8 cellular contexts compared by ENCODE assay signal in the genomic region with DNA sequence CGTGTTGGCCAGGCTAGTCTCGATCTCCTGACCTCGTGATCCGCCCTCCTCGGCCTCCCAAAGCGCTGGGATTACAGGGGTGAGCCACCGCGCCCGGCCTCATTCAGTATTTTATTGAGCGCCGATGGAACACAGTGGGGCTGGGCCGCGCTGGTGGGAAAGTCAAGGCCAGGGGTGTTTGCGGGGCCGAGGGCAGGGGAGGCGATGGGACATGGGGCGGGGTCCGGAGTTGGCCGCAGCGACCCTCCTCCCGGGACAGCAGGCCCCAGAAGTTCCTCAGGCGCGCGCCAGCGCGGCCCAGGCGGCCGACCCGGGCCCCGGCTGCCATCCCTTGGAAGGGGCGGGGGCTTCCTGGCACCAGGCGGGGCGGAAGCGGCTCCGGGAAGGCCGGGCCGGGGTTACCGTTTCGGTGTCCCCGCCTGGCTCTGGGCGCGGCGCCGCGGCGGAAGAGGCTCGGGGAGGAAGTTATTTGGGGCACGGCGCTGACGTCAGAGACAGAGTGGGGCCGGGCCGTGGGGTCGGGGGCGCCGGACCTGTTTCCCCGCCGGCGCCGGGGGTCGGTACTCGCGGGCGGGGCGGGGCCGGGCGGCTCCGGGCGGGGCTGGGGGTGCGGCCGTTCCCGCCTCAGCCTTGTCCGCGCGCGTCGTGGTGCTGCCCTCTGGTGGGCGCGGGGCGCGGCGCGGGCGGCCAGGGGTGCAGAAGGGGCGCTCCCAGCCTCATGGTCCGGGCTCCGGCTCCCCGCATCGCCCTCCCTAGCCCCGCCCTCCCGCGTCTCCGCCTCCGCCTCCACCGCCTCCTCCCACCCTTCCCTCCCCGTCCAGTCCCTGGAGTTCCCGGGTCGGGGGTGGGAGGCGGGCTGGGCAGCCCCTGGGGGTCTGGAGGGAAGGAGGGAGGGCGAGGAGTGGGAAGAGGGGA. TPM values are rescaled to one million over a fixed set of nuclear protein-coding genes. Genes with fewer than 3 reads are reported as not detected.
DNase-seq lines count a peak whose midpoint lies in the region; TF ChIP-seq lines count a peak whose summit lies in the region.

No MANE protein-coding gene starts in this region.

- TF ChIP-seq CTCF in GM20000 (IDR thresholded peaks at IDR 0.05; ENCODE audit: extremely low read depth, missing control alignments) (peak; percentile 92), epithelial cell of proximal tubule (conservative IDR thresholded peaks at IDR 0.05; ENCODE audit: low read depth, low read length) (peak; percentile 44)

- H3K4me3 ChIP-seq in epithelial cell of proximal tubule (ENCODE audit: low read depth, low read length) (peak overlapping the region; percentile 75), mucosa of stomach (ENCODE audit: low read length) (no peak overlapping the region)

- no peaks in the 10 kb centered on the region for H3K9me3 ChIP-seq in mucosa of stomach (ENCODE audit: control insufficient read depth, low read length)

- in situ Hi-C loops in Caki2 (cut with HindIII; ENCODE audit: low pct_unique_long_range_greater_than_20kb, low sequenced_read_pairs): no loop called here

- H3K4me1 ChIP-seq in mucosa of stomach (ENCODE audit: control insufficient read depth, insufficient read depth, low read length): peaks cover 14% of the 10 kb centered on the region

- H3K27me3 ChIP-seq in mucosa of stomach (ENCODE audit: control insufficient read depth, insufficient read depth, low read length): peaks cover 12% of the 10 kb centered on the region

- H3K36me3 ChIP-seq in mucosa of stomach (ENCODE audit: control insufficient read depth, insufficient read depth, low read length): no peaks in the 10 kb centered on the region

- peak overlapping the region; percentile 55 for H3K9ac ChIP-seq in mucosa of stomach (ENCODE audit: low read length)

- DNase-seq in Caki2 (ENCODE audit: low read depth) (peak; percentile 78), GM20000 (ENCODE audit: low spot score) (peak; percentile 96), HT1080 (ENCODE audit: low read depth) (peak; percentile 69), NOMO-1 treated with dmso at 0.1 percent for 144 hours (lab: John Stamatoyannopoulos, UW; ENCODE audit: unreplicated experiment) (peak; percentile 76), epithelial cell of proximal tubule (ENCODE audit: low read depth) (no peak)
- DNase-seq in activated CD8-positive, alpha-beta memory T cell treated with anti-CD3 and anti-CD28 coated beads, Interleukin-2, amount 50 U/mL, for 48 hours: peak; percentile 95
- DNase-seq in stimulated activated CD8-positive, alpha-beta memory T cell treated with anti-CD3 and anti-CD28 coated beads, Interleukin-7, amount 100 ng/mL, for 1 hour (ENCODE audit: low read depth in 2 of 2): peak; percentile 61

RNA-seq across cellular contexts. Expression of gene PRSS27, which starts 1.0 kb away (rescaled TPM):
- total RNA-seq in Caki2 (2014; rRNA removed; shearing (Covaris generic); ENCODE audit: low replicate concordance): 1.1 TPM in 1 of 2 replicates, not detected in the other
- total RNA-seq in HT1080 (2014; rRNA removed; shearing (Covaris generic)): not detected in 2 replicates
- 0.08 and 0.15 TPM in 2 replicates for polyA plus RNA-seq in HT1080 (2015; cell fraction: cytosol; rRNA removed)
- polyA plus RNA-seq in HT1080 (2015; cell fraction: nucleus; rRNA removed): 0.13 and 0.68 TPM in 2 replicates
- 0.29 and 0.92 TPM in 2 replicates for total RNA-seq in epithelial cell of proximal tubule

RNA-seq across cellular contexts. Expression of gene SRRM2, which starts 31.5 kb away (rescaled TPM):
- total RNA-seq in Caki2 (2014; rRNA removed; shearing (Covaris generic); ENCODE audit: low replicate concordance): 15.3 and 31.2 TPM in 2 replicates
- 46.2 and 63.5 TPM in 2 replicates for total RNA-seq in HT1080 (2014; rRNA removed; shearing (Covaris generic))
- polyA plus RNA-seq in HT1080 (2015; cell fraction: cytosol; rRNA removed): 103 and 126 TPM in 2 replicates
- 1,164 and 1,216 TPM in 2 replicates for polyA plus RNA-seq in HT1080 (2015; cell fraction: nucleus; rRNA removed)
- 82.6 and 91.6 TPM in 2 replicates for total RNA-seq in epithelial cell of proximal tubule

RNA-seq across cellular contexts. Expression of gene KCTD5, which starts 38.7 kb away (rescaled TPM):
- total RNA-seq in Caki2 (2014; rRNA removed; shearing (Covaris generic); ENCODE audit: low replicate concordance): 67.5 and 85.6 TPM in 2 replicates
- total RNA-seq in HT1080 (2014; rRNA removed; shearing (Covaris generic)): 45.4 and 61.4 TPM in 2 replicates
- 36.9 and 41.4 TPM in 2 replicates for polyA plus RNA-seq in HT1080 (2015; cell fraction: cytosol; rRNA removed)
- 25.2 and 29.6 TPM in 2 replicates for polyA plus RNA-seq in HT1080 (2015; cell fraction: nucleus; rRNA removed)
- 45.1 and 51.4 TPM in 2 replicates for total RNA-seq in epithelial cell of proximal tubule

RNA-seq across cellular contexts. Expression of gene ELOB, which starts 56.1 kb away (rescaled TPM):
- total RNA-seq in Caki2 (2014; rRNA removed; shearing (Covaris generic); ENCODE audit: low replicate concordance): 473 and 526 TPM in 2 replicates
- total RNA-seq in HT1080 (2014; rRNA removed; shearing (Covaris generic)): 159 and 224 TPM in 2 replicates
- polyA plus RNA-seq in HT1080 (2015; cell fraction: cytosol; rRNA removed): 129 and 458 TPM in 2 replicates
- polyA plus RNA-seq in HT1080 (2015; cell fraction: nucleus; rRNA removed): 45.8 and 77.1 TPM in 2 replicates
- 276 and 311 TPM in 2 replicates for total RNA-seq in epithelial cell of proximal tubule
